In the genomic region with DNA sequence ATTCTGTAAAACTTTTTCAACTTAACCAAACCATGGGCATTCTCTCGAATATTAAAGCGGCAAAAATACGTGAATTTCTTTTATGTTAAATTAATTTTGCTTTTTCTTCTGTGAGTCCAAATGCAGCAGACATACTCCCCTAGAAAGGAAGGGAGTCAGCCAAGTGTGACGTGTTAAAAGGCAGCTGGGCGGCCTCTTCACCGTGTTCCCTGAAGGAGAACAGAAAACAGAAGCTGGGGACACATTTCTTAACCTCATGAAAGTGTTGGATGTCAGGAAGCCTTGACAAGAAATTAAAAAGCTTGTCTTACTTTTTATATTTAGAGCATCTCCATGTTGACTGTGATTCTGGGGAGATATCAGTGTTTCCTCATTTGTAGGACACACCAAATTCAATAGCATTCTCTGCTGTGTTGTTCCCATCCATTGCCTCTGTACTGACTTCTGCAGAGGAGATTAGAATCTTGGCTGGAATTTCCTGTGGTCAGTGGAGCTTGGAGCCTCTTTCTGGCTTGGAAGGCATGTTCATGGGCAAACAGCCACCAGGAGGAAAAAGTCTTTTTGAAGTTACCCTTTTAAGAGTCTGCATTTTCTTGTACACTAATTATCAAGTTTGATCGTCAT, we compare ENCODE assay signal across 12 cellular contexts.
DNase-seq lines count a peak whose midpoint lies in the region; TF ChIP-seq lines count a peak whose summit lies in the region.
"Had no signal": no experiment of that assay in that cellular context is flagged by ENCODE, and none has a peak within 500 bp of the region (broad histone marks: within the 10 kb centered on the region; RNA-seq: fewer than 3 reads in every experiment).

No MANE protein-coding gene starts in this region.

- H3K36me3 ChIP-seq in PC-9 (ENCODE audit: low read depth): no peaks in the 10 kb centered on the region
- H3K36me3 ChIP-seq: pancreas had no signal

- no peak for TF ChIP-seq CTCF in HFFc6 (IDR thresholded peaks at IDR 0.05)
- no peak for TF ChIP-seq CTCF in PC-9 (conservative IDR thresholded peaks at IDR 0.05)
- no peak for TF ChIP-seq CTCF in glutamatergic neuron (IDR thresholded peaks at IDR 0.05; ENCODE audit: partially characterized antibody, unreplicated experiment)
- TF ChIP-seq CTCF in retinal pigment epithelial cell (conservative IDR thresholded peaks at IDR 0.05; ENCODE audit: low read depth, low read length): peak; percentile 15
- no peak for TF ChIP-seq CTCF in osteocyte (IDR thresholded peaks at IDR 0.05)
- TF ChIP-seq CTCF in GM13977 (IDR thresholded peaks at IDR 0.05; ENCODE audit: extremely low read depth, insufficient read depth, missing control alignments): no peak

- H3K27ac Mint-ChIP-seq in HFFc6 (no peak overlapping the region), glutamatergic neuron (ENCODE audit: unreplicated experiment) (peak overlapping the region; percentile 7), osteocyte (ENCODE audit: unreplicated experiment) (no peak overlapping the region)
- H3K27ac Mint-ChIP-seq: activated T-helper 17 cell treated with anti-CD3 and anti-CD28 coated beads, Interleukin-2, amount 50 U/mL, for 72 hours; T-cell had no signal

- no peaks in the 10 kb centered on the region for H3K9me2 ChIP-seq in PC-9 (ENCODE audit: insufficient read depth)

- no TSS peak for BruUV-seq in PC-9 (replicated peaks; lab: Mats Ljungman, UMichigan)

- H3F3A ChIP-seq in PC-9 (ENCODE audit: insufficient read depth, low read depth): no peaks in the 10 kb centered on the region

- H3K27me3 ChIP-seq in PC-9 (ENCODE audit: insufficient read depth, low read depth): no peaks in the 10 kb centered on the region
- H3K27me3 ChIP-seq: pancreas had no signal

- POLR2A ChIA-PET in PC-9 (lab: Charles Lee; ENCODE audit: unreplicated experiment): interaction anchor here (0.7 to 1.2 kb wide), 2 partner anchors 13 to 65 kb away, joined by 3 to 5 read pairs; no protein-coding TSS in a partner anchor

- no peaks in the 10 kb centered on the region for H3K27me3 Mint-ChIP-seq in HFFc6 (ENCODE audit: insufficient read depth)
- H3K27me3 Mint-ChIP-seq in glutamatergic neuron (ENCODE audit: unreplicated experiment): peaks cover 2% of the 10 kb centered on the region
- H3K27me3 Mint-ChIP-seq in osteocyte (ENCODE audit: unreplicated experiment): no peaks in the 10 kb centered on the region
- H3K27me3 Mint-ChIP-seq: T-cell had no signal

- H3K4me1 Mint-ChIP-seq in HFFc6 (ENCODE audit: low read depth) (no peaks in the 10 kb centered on the region), glutamatergic neuron (ENCODE audit: low read depth, unreplicated experiment) (peaks cover 44% of the 10 kb centered on the region), osteocyte (ENCODE audit: unreplicated experiment) (no peaks in the 10 kb centered on the region)
- H3K4me1 Mint-ChIP-seq: activated T-helper 17 cell treated with anti-CD3 and anti-CD28 coated beads, Interleukin-2, amount 50 U/mL, for 72 hours; T-cell had no signal

- H3K4me3 ChIP-seq in PC-9 (no peak overlapping the region), retinal pigment epithelial cell (ENCODE audit: low read length) (no peak overlapping the region)
- H3K4me3 ChIP-seq: pancreas had no signal

- H3K4me2 ChIP-seq in PC-9: peak overlapping the region; percentile 34

- no peak overlapping the region for H3K27ac ChIP-seq in PC-9
- H3K27ac ChIP-seq: pancreas had no signal

- DNase-seq in HFFc6 (peak; percentile 7), PC-9 (peak; percentile 61 to 73), glutamatergic neuron (peak; percentile 28), retinal pigment epithelial cell (ENCODE audit: low read depth) (peak; percentile 69), osteocyte (ENCODE audit: extremely low spot score, unreplicated experiment) (no peak), GM13977 (ENCODE audit: low spot score) (no peak), RPMI8226 (no peak), NCI-H774 (lab: John Stamatoyannopoulos, UW) (no peak)
- DNase-seq: KG1, pancreas, T-cell had no signal

- no peak overlapping the region for H2AFZ ChIP-seq in PC-9

- H3K36me3 Mint-ChIP-seq in HFFc6 (ENCODE audit: low read depth) (no peaks in the 10 kb centered on the region), glutamatergic neuron (ENCODE audit: unreplicated experiment) (no peaks in the 10 kb centered on the region), osteocyte (ENCODE audit: unreplicated experiment) (no peaks in the 10 kb centered on the region)
- H3K36me3 Mint-ChIP-seq: T-cell had no signal

- H3K9me3 ChIP-seq in PC-9 (ENCODE audit: insufficient read depth, low read depth): no peaks in the 10 kb centered on the region
- H3K9me3 ChIP-seq: pancreas had no signal

- in situ Hi-C loops in GM13977 (cut with MboI; ENCODE audit: low pct_unique_long_range_greater_than_20kb, low sequenced_read_pairs, unreplicated experiment): no loop called here

- H3K4me1 ChIP-seq in PC-9 (replicated peaks; ENCODE audit: insufficient read depth): peaks cover 18% of the 10 kb centered on the region
- H3K4me1 ChIP-seq: pancreas had no signal

- no peaks in the 10 kb centered on the region for H4K20me1 ChIP-seq in PC-9 (ENCODE audit: insufficient read depth)

- no peak overlapping the region for H3K4me3 Mint-ChIP-seq in HFFc6
- H3K4me3 Mint-ChIP-seq in glutamatergic neuron (ENCODE audit: unreplicated experiment): peak overlapping the region; percentile 3
- no peak overlapping the region for H3K4me3 Mint-ChIP-seq in osteocyte (ENCODE audit: unreplicated experiment)
- H3K4me3 Mint-ChIP-seq: activated T-helper 17 cell treated with anti-CD3 and anti-CD28 coated beads, Interleukin-2, amount 50 U/mL, for 72 hours; T-cell had no signal

- intact Hi-C loops in PC-9 (cut with micrococcal nuclease; ENCODE audit: unreplicated experiment): loop anchor here (1.0 kb wide), 2 partner anchors 12 to 101 kb away; no protein-coding TSS in a partner anchor

- CTCF ChIA-PET in PC-9 (lab: Charles Lee): no interaction called here

- peaks cover 34% of the 10 kb centered on the region for H3K9me3 Mint-ChIP-seq in HFFc6
- peaks cover 2% of the 10 kb centered on the region for H3K9me3 Mint-ChIP-seq in glutamatergic neuron (ENCODE audit: unreplicated experiment)
- H3K9me3 Mint-ChIP-seq in osteocyte (ENCODE audit: unreplicated experiment): no peaks in the 10 kb centered on the region
- H3K9me3 Mint-ChIP-seq: T-cell had no signal

- H3K79me2 ChIP-seq in PC-9 (ENCODE audit: low read depth): no peaks in the 10 kb centered on the region

Comparison
In these comparisons a context has a peak if more than half of its experiments do, and no peak if none do; other contexts are left out.
1. DNase-seq: peak in HFFc6 (single experiment), PC-9 (2 of 2), glutamatergic neuron (single experiment) and retinal pigment epithelial cell (single experiment); none in osteocyte (single experiment), GM13977 (single experiment), RPMI8226 (single experiment) and NCI-H774 (single experiment).